In the genomic region with DNA sequence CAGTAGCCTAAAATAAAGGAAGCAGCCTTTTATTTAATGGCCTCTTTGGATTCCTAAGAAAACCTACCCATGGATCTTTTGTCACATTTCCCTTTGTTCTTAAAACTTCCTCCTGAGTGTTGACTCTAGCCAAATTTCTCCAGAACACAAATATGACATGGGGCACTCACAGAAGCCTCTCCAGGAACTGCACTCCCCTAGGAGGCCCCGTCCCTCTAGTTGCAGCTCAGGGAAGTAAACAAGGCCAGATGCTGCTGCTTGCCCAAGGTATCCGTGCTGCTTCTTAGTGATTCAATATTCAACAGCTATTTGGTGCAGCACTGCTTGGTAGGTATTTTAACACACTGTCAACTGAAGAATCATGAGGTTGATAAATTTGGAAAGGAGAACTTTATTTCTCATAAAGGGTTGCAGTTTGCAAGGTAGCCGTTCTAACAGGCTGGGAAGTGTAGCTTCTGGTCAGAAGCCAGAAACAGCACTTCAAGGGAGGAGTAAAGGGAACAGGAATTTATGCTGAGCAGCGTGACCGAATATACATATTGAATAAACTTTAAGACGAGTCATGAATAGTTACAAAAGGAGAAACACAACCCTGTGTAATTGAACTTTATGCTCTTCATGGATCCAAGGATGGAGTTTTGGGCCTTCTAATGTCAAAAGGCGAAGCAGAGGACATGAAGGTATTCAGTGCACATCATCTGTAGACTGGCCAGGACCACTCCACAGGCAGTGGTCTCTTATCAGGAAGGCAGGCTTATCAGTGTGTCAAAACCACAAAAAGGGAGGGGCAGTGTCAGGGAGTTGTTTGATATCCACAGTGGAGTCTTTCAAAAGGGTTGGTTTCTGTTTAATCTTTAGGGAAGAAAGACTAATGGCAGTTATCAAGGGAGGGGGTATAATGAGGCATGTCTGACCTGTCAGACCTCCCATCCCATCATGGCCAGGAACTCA, we compare ENCODE assay signal across 1 cellular context.
A peak's percentile ranks its signal among the peaks of the same experiment; 100 is the strongest.
TF ChIP-seq lines count a peak whose summit lies in the region.

No MANE protein-coding gene starts in this region.

TF ChIP-seq in K562, 482 proteins besides CTCF, POLR2A, EP300 and RAD21 (continued from another document and continues in another):
- TF ChIP-seq, protein P1, sequence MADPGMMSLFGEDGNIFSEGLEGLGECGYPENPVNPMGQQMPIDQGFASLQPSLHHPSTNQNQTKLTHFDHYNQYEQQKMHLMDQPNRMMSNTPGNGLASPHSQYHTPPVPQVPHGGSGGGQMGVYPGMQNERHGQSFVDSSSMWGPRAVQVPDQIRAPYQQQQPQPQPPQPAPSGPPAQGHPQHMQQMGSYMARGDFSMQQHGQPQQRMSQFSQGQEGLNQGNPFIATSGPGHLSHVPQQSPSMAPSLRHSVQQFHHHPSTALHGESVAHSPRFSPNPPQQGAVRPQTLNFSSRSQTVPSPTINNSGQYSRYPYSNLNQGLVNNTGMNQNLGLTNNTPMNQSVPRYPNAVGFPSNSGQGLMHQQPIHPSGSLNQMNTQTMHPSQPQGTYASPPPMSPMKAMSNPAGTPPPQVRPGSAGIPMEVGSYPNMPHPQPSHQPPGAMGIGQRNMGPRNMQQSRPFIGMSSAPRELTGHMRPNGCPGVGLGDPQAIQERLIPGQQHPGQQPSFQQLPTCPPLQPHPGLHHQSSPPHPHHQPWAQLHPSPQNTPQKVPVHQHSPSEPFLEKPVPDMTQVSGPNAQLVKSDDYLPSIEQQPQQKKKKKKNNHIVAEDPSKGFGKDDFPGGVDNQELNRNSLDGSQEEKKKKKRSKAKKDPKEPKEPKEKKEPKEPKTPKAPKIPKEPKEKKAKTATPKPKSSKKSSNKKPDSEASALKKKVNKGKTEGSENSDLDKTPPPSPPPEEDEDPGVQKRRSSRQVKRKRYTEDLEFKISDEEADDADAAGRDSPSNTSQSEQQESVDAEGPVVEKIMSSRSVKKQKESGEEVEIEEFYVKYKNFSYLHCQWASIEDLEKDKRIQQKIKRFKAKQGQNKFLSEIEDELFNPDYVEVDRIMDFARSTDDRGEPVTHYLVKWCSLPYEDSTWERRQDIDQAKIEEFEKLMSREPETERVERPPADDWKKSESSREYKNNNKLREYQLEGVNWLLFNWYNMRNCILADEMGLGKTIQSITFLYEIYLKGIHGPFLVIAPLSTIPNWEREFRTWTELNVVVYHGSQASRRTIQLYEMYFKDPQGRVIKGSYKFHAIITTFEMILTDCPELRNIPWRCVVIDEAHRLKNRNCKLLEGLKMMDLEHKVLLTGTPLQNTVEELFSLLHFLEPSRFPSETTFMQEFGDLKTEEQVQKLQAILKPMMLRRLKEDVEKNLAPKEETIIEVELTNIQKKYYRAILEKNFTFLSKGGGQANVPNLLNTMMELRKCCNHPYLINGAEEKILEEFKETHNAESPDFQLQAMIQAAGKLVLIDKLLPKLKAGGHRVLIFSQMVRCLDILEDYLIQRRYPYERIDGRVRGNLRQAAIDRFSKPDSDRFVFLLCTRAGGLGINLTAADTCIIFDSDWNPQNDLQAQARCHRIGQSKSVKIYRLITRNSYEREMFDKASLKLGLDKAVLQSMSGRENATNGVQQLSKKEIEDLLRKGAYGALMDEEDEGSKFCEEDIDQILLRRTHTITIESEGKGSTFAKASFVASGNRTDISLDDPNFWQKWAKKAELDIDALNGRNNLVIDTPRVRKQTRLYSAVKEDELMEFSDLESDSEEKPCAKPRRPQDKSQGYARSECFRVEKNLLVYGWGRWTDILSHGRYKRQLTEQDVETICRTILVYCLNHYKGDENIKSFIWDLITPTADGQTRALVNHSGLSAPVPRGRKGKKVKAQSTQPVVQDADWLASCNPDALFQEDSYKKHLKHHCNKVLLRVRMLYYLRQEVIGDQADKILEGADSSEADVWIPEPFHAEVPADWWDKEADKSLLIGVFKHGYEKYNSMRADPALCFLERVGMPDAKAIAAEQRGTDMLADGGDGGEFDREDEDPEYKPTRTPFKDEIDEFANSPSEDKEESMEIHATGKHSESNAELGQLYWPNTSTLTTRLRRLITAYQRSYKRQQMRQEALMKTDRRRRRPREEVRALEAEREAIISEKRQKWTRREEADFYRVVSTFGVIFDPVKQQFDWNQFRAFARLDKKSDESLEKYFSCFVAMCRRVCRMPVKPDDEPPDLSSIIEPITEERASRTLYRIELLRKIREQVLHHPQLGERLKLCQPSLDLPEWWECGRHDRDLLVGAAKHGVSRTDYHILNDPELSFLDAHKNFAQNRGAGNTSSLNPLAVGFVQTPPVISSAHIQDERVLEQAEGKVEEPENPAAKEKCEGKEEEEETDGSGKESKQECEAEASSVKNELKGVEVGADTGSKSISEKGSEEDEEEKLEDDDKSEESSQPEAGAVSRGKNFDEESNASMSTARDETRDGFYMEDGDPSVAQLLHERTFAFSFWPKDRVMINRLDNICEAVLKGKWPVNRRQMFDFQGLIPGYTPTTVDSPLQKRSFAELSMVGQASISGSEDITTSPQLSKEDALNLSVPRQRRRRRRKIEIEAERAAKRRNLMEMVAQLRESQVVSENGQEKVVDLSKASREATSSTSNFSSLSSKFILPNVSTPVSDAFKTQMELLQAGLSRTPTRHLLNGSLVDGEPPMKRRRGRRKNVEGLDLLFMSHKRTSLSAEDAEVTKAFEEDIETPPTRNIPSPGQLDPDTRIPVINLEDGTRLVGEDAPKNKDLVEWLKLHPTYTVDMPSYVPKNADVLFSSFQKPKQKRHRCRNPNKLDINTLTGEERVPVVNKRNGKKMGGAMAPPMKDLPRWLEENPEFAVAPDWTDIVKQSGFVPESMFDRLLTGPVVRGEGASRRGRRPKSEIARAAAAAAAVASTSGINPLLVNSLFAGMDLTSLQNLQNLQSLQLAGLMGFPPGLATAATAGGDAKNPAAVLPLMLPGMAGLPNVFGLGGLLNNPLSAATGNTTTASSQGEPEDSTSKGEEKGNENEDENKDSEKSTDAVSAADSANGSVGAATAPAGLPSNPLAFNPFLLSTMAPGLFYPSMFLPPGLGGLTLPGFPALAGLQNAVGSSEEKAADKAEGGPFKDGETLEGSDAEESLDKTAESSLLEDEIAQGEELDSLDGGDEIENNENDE (IDR thresholded peaks at IDR 0.05; ENCODE audit: low read depth, low read length): no peak
- TF ChIP-seq MCM2 (IDR thresholded peaks at IDR 0.05; ENCODE audit: low read depth) (no peak), ZNF444 (CRISPR knock-in tag; IDR thresholded peaks at IDR 0.05) (no peak), SETDB1 (IDR thresholded peaks at IDR 0.05; ENCODE audit: low read length) (no peak), ILF3 (IDR thresholded peaks at IDR 0.05; ENCODE audit: borderline replicate concordance) (no peak), PRPF4 (IDR thresholded peaks at IDR 0.05; ENCODE audit: insufficient read depth, low read depth, low read length, poor library complexity, severe bottlenecking) (no peak), NBN (IDR thresholded peaks at IDR 0.05; ENCODE audit: low read depth) (no peak; the same call in 1 of the 2 replicates), SNRNP70 (optimal IDR thresholded peaks at IDR 0.05; ENCODE audit: low read depth, low read length) (no peak), ZEB2 (IDR thresholded peaks at IDR 0.05) (no peak), FOXP1 (CRISPR knock-in tag; IDR thresholded peaks at IDR 0.05) (no peak), HDAC2 (IDR thresholded peaks at IDR 0.05) (0 out of 2 replicates have a peak, but pooled peaks have one; percentile 60), POLR2AphosphoS5 (IDR thresholded peaks at IDR 0.05; ENCODE audit: control insufficient read depth, insufficient read depth, low read depth, low read length) (no peak), CBFB (CRISPR knock-in tag; IDR thresholded peaks at IDR 0.05) (no peak), FOXM1 (IDR thresholded peaks at IDR 0.05; ENCODE audit: low read depth) (no peak), FOXM1 (CRISPR knock-in tag; IDR thresholded peaks at IDR 0.05; ENCODE audit: low read depth) (no peak), ZNF76 (CRISPR knock-in tag; IDR thresholded peaks at IDR 0.05; ENCODE audit: borderline replicate concordance) (no peak), ZNF699 (CRISPR knock-in tag; IDR thresholded peaks at IDR 0.05; ENCODE audit: insufficient replicate concordance) (no peak), ZNF644 (tag; IDR thresholded peaks at IDR 0.05; ENCODE audit: low read depth) (no peak), PHB (CRISPR knock-in tag; IDR thresholded peaks at IDR 0.05) (no peak), MYBL2 (IDR thresholded peaks at IDR 0.05; ENCODE audit: low read depth) (no peak), MYBL2 (CRISPR knock-in tag; IDR thresholded peaks at IDR 0.05; ENCODE audit: borderline replicate concordance) (no peak), MAZ (CRISPR knock-in tag; conservative IDR thresholded peaks at IDR 0.05 in 1 of 2, IDR thresholded peaks at IDR 0.05 in 1 of 2) (peak; percentile 84 to 86), ZNF778 (CRISPR knock-in tag; IDR thresholded peaks at IDR 0.05) (no peak), NUFIP1 (IDR thresholded peaks at IDR 0.05; ENCODE audit: partially characterized antibody) (no peak), BDP1 (IDR thresholded peaks at IDR 0.05; ENCODE audit: insufficient read depth, insufficient read length) (no peak), NFIC (IDR thresholded peaks at IDR 0.05) (no peak), RBM25 (IDR thresholded peaks at IDR 0.05; ENCODE audit: low read depth, low read length, severe bottlenecking) (no peak)
- TF ChIP-seq, protein P2, sequence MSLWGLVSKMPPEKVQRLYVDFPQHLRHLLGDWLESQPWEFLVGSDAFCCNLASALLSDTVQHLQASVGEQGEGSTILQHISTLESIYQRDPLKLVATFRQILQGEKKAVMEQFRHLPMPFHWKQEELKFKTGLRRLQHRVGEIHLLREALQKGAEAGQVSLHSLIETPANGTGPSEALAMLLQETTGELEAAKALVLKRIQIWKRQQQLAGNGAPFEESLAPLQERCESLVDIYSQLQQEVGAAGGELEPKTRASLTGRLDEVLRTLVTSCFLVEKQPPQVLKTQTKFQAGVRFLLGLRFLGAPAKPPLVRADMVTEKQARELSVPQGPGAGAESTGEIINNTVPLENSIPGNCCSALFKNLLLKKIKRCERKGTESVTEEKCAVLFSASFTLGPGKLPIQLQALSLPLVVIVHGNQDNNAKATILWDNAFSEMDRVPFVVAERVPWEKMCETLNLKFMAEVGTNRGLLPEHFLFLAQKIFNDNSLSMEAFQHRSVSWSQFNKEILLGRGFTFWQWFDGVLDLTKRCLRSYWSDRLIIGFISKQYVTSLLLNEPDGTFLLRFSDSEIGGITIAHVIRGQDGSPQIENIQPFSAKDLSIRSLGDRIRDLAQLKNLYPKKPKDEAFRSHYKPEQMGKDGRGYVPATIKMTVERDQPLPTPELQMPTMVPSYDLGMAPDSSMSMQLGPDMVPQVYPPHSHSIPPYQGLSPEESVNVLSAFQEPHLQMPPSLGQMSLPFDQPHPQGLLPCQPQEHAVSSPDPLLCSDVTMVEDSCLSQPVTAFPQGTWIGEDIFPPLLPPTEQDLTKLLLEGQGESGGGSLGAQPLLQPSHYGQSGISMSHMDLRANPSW (CRISPR knock-in tag; IDR thresholded peaks at IDR 0.05): no peak
- TF ChIP-seq, protein P3, sequence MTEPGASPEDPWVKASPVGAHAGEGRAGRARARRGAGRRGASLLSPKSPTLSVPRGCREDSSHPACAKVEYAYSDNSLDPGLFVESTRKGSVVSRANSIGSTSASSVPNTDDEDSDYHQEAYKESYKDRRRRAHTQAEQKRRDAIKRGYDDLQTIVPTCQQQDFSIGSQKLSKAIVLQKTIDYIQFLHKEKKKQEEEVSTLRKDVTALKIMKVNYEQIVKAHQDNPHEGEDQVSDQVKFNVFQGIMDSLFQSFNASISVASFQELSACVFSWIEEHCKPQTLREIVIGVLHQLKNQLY (CRISPR knock-in tag; conservative IDR thresholded peaks at IDR 0.05): no peak
- TF ChIP-seq, protein P4, sequence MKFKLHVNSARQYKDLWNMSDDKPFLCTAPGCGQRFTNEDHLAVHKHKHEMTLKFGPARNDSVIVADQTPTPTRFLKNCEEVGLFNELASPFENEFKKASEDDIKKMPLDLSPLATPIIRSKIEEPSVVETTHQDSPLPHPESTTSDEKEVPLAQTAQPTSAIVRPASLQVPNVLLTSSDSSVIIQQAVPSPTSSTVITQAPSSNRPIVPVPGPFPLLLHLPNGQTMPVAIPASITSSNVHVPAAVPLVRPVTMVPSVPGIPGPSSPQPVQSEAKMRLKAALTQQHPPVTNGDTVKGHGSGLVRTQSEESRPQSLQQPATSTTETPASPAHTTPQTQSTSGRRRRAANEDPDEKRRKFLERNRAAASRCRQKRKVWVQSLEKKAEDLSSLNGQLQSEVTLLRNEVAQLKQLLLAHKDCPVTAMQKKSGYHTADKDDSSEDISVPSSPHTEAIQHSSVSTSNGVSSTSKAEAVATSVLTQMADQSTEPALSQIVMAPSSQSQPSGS (CRISPR knock-in tag; IDR thresholded peaks at IDR 0.05): no peak
- TF ChIP-seq, protein P5, sequence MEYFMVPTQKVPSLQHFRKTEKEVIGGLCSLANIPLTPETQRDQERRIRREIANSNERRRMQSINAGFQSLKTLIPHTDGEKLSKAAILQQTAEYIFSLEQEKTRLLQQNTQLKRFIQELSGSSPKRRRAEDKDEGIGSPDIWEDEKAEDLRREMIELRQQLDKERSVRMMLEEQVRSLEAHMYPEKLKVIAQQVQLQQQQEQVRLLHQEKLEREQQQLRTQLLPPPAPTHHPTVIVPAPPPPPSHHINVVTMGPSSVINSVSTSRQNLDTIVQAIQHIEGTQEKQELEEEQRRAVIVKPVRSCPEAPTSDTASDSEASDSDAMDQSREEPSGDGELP (CRISPR knock-in tag; IDR thresholded peaks at IDR 0.05; ENCODE audit: borderline replicate concordance): no peak
- TF ChIP-seq, protein P6, sequence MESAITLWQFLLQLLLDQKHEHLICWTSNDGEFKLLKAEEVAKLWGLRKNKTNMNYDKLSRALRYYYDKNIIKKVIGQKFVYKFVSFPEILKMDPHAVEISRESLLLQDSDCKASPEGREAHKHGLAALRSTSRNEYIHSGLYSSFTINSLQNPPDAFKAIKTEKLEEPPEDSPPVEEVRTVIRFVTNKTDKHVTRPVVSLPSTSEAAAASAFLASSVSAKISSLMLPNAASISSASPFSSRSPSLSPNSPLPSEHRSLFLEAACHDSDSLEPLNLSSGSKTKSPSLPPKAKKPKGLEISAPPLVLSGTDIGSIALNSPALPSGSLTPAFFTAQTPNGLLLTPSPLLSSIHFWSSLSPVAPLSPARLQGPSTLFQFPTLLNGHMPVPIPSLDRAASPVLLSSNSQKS (CRISPR knock-in tag; IDR thresholded peaks at IDR 0.05): no peak
- TF ChIP-seq, protein P7, sequence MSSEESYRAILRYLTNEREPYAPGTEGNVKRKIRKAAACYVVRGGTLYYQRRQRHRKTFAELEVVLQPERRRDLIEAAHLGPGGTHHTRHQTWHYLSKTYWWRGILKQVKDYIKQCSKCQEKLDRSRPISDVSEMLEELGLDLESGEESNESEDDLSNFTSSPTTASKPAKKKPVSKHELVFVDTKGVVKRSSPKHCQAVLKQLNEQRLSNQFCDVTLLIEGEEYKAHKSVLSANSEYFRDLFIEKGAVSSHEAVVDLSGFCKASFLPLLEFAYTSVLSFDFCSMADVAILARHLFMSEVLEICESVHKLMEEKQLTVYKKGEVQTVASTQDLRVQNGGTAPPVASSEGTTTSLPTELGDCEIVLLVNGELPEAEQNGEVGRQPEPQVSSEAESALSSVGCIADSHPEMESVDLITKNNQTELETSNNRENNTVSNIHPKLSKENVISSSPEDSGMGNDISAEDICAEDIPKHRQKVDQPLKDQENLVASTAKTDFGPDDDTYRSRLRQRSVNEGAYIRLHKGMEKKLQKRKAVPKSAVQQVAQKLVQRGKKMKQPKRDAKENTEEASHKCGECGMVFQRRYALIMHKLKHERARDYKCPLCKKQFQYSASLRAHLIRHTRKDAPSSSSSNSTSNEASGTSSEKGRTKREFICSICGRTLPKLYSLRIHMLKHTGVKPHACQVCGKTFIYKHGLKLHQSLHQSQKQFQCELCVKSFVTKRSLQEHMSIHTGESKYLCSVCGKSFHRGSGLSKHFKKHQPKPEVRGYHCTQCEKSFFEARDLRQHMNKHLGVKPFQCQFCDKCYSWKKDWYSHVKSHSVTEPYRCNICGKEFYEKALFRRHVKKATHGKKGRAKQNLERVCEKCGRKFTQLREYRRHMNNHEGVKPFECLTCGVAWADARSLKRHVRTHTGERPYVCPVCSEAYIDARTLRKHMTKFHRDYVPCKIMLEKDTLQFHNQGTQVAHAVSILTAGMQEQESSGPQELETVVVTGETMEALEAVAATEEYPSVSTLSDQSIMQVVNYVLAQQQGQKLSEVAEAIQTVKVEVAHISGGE (CRISPR knock-in tag; IDR thresholded peaks at IDR 0.05): no peak
